17 cellular contexts compared by ENCODE assay signal in genomic region chr2:32904711-32905110, GRCh38. TPM values are rescaled to one million over a fixed set of nuclear protein-coding genes. Genes with fewer than 3 reads are reported as not detected.
"Had no signal": no experiment of that assay in that cellular context is flagged by ENCODE, and none has a peak within 500 bp of the region (broad histone marks: within the 10 kb centered on the region; RNA-seq: fewer than 3 reads in every experiment).

No MANE protein-coding gene starts in this region.

- H3K27me3 ChIP-seq: left lung, right atrium auricular region, tibial nerve, uterus had no signal

- H3K36me3 ChIP-seq: left lung, right atrium auricular region, tibial nerve, uterus had no signal

- ATAC-seq: activated CD4-positive, CD25-positive, alpha-beta regulatory T cell treated with anti-CD3 and anti-CD28 coated beads, Interleukin-2, amount 50 U/mL, for 24 hours; left lung; naive thymus-derived CD8-positive, alpha-beta T cell had no signal

- FAIRE-seq: astrocyte, kidney had no signal

- H3K4me3 Mint-ChIP-seq: activated naive CD4-positive, alpha-beta T cell treated with anti-CD3 and anti-CD28 coated beads, Interleukin-2, amount 10 ng/mL, durations not matched to agents 7 days and 5 days; naive thymus-derived CD8-positive, alpha-beta T cell had no signal

- DNase-seq: activated CD4-positive, alpha-beta T cell treated with anti-CD3 and anti-CD28 coated beads, Interleukin-2, amount 50 U/mL, for 4 hours; activated naive CD4-positive, alpha-beta T cell treated with anti-CD3 and anti-CD28 coated beads, Interleukin-2, amount 10 ng/mL, durations not matched to agents 7 days and 5 days; hypothalamus; kidney; left lung; mammary epithelial cell; naive thymus-derived CD8-positive, alpha-beta T cell; nucleus accumbens; stimulated activated CD4-positive, alpha-beta T cell treated with anti-CD3 and anti-CD28 coated beads, Interleukin-15, amount 100 ng/mL, for 24 hours; stimulated activated CD4-positive, alpha-beta T cell treated with anti-CD3 and anti-CD28 coated beads, Interleukin-4, amount 100 ng/mL, for 1 hour; stimulated activated naive CD4-positive, alpha-beta T cell; uterus had no signal

- H3K4me1 Mint-ChIP-seq: activated naive CD4-positive, alpha-beta T cell treated with anti-CD3 and anti-CD28 coated beads, Interleukin-2, amount 10 ng/mL, durations not matched to agents 7 days and 5 days; naive thymus-derived CD8-positive, alpha-beta T cell had no signal

- H3K27ac Mint-ChIP-seq: activated naive CD4-positive, alpha-beta T cell treated with anti-CD3 and anti-CD28 coated beads, Interleukin-2, amount 10 ng/mL, durations not matched to agents 7 days and 5 days; activated T-helper 2 cell treated with anti-CD3 and anti-CD28 coated beads, Interferon-gamma antibody, Interleukin-2, Interleukin-4, amounts not matched to agents 10 μg/mL and 5 μg/mL and 100 μg/mL, durations not matched to agents 14 hours and 24 hours and 36 hours; naive thymus-derived CD8-positive, alpha-beta T cell had no signal

- H3K36me3 Mint-ChIP-seq: activated naive CD4-positive, alpha-beta T cell treated with anti-CD3 and anti-CD28 coated beads, Interleukin-2, amount 10 ng/mL, durations not matched to agents 7 days and 5 days; naive thymus-derived CD8-positive, alpha-beta T cell had no signal

- H3K4me1 ChIP-seq: left lung, right atrium auricular region, tibial nerve, uterus had no signal

- H3K9me3 ChIP-seq: left lung, right atrium auricular region, tibial nerve, uterus had no signal

- H3K4me3 ChIP-seq: left lung, right atrium auricular region, tibial nerve, uterus had no signal

- H3K27ac ChIP-seq: left lung, right atrium auricular region, tibial nerve, uterus had no signal

- H3K9me3 Mint-ChIP-seq: activated naive CD4-positive, alpha-beta T cell treated with anti-CD3 and anti-CD28 coated beads, Interleukin-2, amount 10 ng/mL, durations not matched to agents 7 days and 5 days; activated T-helper 2 cell treated with anti-CD3 and anti-CD28 coated beads, Interferon-gamma antibody, Interleukin-2, Interleukin-4, amounts not matched to agents 10 μg/mL and 5 μg/mL and 100 μg/mL, durations not matched to agents 14 hours and 24 hours and 36 hours had no signal

RNA-seq across cellular contexts. Expression of gene LTBP1, which starts 42.0 kb away (rescaled TPM):
- total RNA-seq: naive thymus-derived CD8-positive, alpha-beta T cell had no signal
